In genomic region chr4:39353478-39354177, GRCh38 we compare ENCODE assay signal across 9 cellular contexts. TPM values are rescaled to one million over a fixed set of nuclear protein-coding genes. Genes with fewer than 3 reads are reported as not detected.
DNase-seq lines count a peak whose midpoint lies in the region; ATAC-seq and TF ChIP-seq lines count a peak whose summit lies in the region.
"Had no signal": no experiment of that assay in that cellular context is flagged by ENCODE, and none has a peak within 500 bp of the region (broad histone marks: within the 10 kb centered on the region; RNA-seq: fewer than 3 reads in every experiment).

No MANE protein-coding gene starts in this region.

- 100% methylated on average over 1 of the region's 5 CpGs; no CpG with 5 or more reads in 1 of the 2 experiments for WGBS in IMR-90 (ENCODE audit: extremely low coverage in 2 of 2, insufficient read length in 1 of 2), 2 experiments
- 3% methylated on average over 5 of the region's 5 CpGs for WGBS in gastroesophageal sphincter (ENCODE audit: low coverage in 1 of 2), 2 donors

- TF ChIP-seq CTCF in IMR-90 (conservative IDR thresholded peaks at IDR 0.05; ENCODE audit: low read depth, low read length) (no peak), gastroesophageal sphincter (IDR thresholded peaks at IDR 0.05) (no peak)

- POLR2A ChIA-PET in IMR-90 (lab: Charles Lee; ENCODE audit: unreplicated experiment): interaction anchor here (0.5 kb wide), 1 partner anchor 344 kb away, joined by 3 read pairs; the partner anchor contains the start of gene UBE2K
- POLR2A ChIA-PET in activated CD4-positive, alpha-beta memory T cell treated with anti-CD3 and anti-CD28 coated beads for 36 hours (lab: Charles Lee): interaction anchor here (0.5 to 6.6 kb wide), 11 partner anchors 9 to 1222 kb away, joined by 3 to 68 read pairs (median 4); partner anchors contain the start of genes LIAS, RFC1 and RPL9

- H3K36me3 Mint-ChIP-seq in activated CD4-positive, alpha-beta memory T cell treated with anti-CD3 and anti-CD28 coated beads for 36 hours: peaks cover 26% of the 10 kb centered on the region

- no TSS peak for BruUV-seq in IMR-90 (replicated peaks; lab: Mats Ljungman, UMichigan)

- no peak overlapping the region for H4K91ac ChIP-seq in IMR-90 (ENCODE audit: insufficient read depth, low read depth, low read length)

- intact Hi-C loops in IMR-90 (cut with micrococcal nuclease): no loop called here
- intact Hi-C loops in activated CD4-positive, alpha-beta memory T cell treated with anti-CD3 and anti-CD28 coated beads for 36 hours (cut with micrococcal nuclease): loop anchor here (1.0 to 10.0 kb wide), 18 partner anchors 11 to 1221 kb away; partner anchors contain the start of genes LIAS, RPL9, TLR1 and TMEM156

- H2AK9ac ChIP-seq in IMR-90 (replicated peaks; ENCODE audit: low read depth, low read length, poor library complexity): no peak overlapping the region

- H3K4ac ChIP-seq in IMR-90 (ENCODE audit: low read depth, low read length): peak overlapping the region; percentile 0; the same call in 1 of the 2 replicates

- in situ Hi-C loops in IMR-90 (cut with MboI; ENCODE audit: low sequenced_read_pairs): no loop called here

- H3K4me1 Mint-ChIP-seq in activated CD4-positive, alpha-beta memory T cell treated with anti-CD3 and anti-CD28 coated beads for 36 hours (ENCODE audit: low read depth): peaks cover 75% of the 10 kb centered on the region

- DNase-seq in GM03348 (ENCODE audit: low spot score) (peak; percentile 68), IMR-90 (peak; percentile 39), retina (peak; percentile 11), NCI-H774 (lab: John Stamatoyannopoulos, UW) (no peak)
- DNase-seq in activated CD4-positive, alpha-beta memory T cell treated with anti-CD3 and anti-CD28 coated beads for 36 hours: no peak
- DNase-seq in activated effector memory CD4-positive, alpha-beta T cell treated with anti-CD3 and anti-CD28 coated beads, Interleukin-2, amount 50 U/mL, for 16 hours: no peak

- H3K4me3 ChIP-seq in IMR-90 (ENCODE audit: insufficient read depth, low read depth, low read length) (peak overlapping the region; percentile 17; the same call in 1 of the 2 replicates), gastroesophageal sphincter (peak overlapping the region; percentile 41 to 43)

- TF ChIP-seq POLR2A in IMR-90 (IDR thresholded peaks at IDR 0.05; ENCODE audit: low read depth, low read length) (no peak), gastroesophageal sphincter (IDR thresholded peaks at IDR 0.05) (no peak)

- no peak overlapping the region for H2BK120ac ChIP-seq in IMR-90 (ENCODE audit: low read depth, low read length)

- H3K27me3 ChIP-seq in IMR-90 (ENCODE audit: control insufficient read depth, insufficient read depth, low read length): no peaks in the 10 kb centered on the region
- no peaks in the 10 kb centered on the region for H3K27me3 ChIP-seq in gastroesophageal sphincter

- ATAC-seq in GM21447 (IDR thresholded peaks at IDR 0.05; ENCODE audit: unreplicated experiment) (peak; percentile 64), IMR-90 (ENCODE audit: low read depth) (peak; percentile 75), gastroesophageal sphincter (peak; percentile 83)

- H2BK20ac ChIP-seq in IMR-90 (ENCODE audit: low read depth, low read length): no peak overlapping the region

- peaks cover 2% of the 10 kb centered on the region for H3K9me3 Mint-ChIP-seq in activated CD4-positive, alpha-beta memory T cell treated with anti-CD3 and anti-CD28 coated beads for 36 hours

- H3K4me1 ChIP-seq in IMR-90 (ENCODE audit: control insufficient read depth, insufficient read depth, low read length) (peaks cover 5% of the 10 kb centered on the region), gastroesophageal sphincter (peaks cover 0 to 55% (median 0%) of the 10 kb centered on the region in 3 donors)

- H2BK5ac ChIP-seq in IMR-90 (ENCODE audit: low read depth, low read length, poor library complexity, severe bottlenecking): peak overlapping the region; percentile 37

- no peak for TF ChIP-seq RAD21 in IMR-90 (IDR thresholded peaks at IDR 0.05; ENCODE audit: low read length)

- H2AK5ac ChIP-seq in IMR-90 (ENCODE audit: low read depth, low read length): no peak overlapping the region

- no peak for TF ChIP-seq EP300 in gastroesophageal sphincter (IDR thresholded peaks at IDR 0.05)

- no peak overlapping the region for H2AFZ ChIP-seq in IMR-90 (replicated peaks; ENCODE audit: low read length, poor library complexity)

- peak overlapping the region; percentile 38; the same call in 1 of the 2 replicates for H3K23ac ChIP-seq in IMR-90 (ENCODE audit: low read depth, low read length)

- H3K36me3 ChIP-seq in IMR-90 (ENCODE audit: control insufficient read depth, insufficient read depth, low read length) (peaks cover 7% of the 10 kb centered on the region), gastroesophageal sphincter (peaks cover 0 to 27% of the 10 kb centered on the region in 2 donors)

- CTCF ChIA-PET in IMR-90 (lab: Yijun Ruan, JAX): no interaction called here
- CTCF ChIA-PET in activated CD4-positive, alpha-beta memory T cell treated with anti-CD3 and anti-CD28 coated beads for 36 hours (lab: Charles Lee): interaction anchor here (0.7 to 1.8 kb wide), 4 partner anchors 12 to 105 kb away, joined by 3 to 9 read pairs (median 3); partner anchors contain the start of genes LIAS, RFC1 and RPL9

- peak overlapping the region; percentile 12; the same call in 1 of the 2 replicates for H3K14ac ChIP-seq in IMR-90 (replicated peaks; ENCODE audit: low read depth, low read length)

- peaks cover 2% of the 10 kb centered on the region for H3K9me1 ChIP-seq in IMR-90 (ENCODE audit: insufficient read depth, low read length)

- H4K8ac ChIP-seq in IMR-90 (ENCODE audit: low read depth in 2 of 2, low read length in 2 of 2): peak overlapping the region in 1 of 2 experiments; percentile 20; a peak in 2 of 4 replicates

- peak overlapping the region; percentile 94; the same call in 1 of the 2 replicates for H3K4me2 ChIP-seq in IMR-90 (ENCODE audit: low read depth, low read length)

- H3K9ac ChIP-seq in IMR-90 (ENCODE audit: low read depth, low read length): peak overlapping the region; percentile 29; the same call in 1 of the 2 replicates

- H3K4me3 Mint-ChIP-seq in activated CD4-positive, alpha-beta memory T cell treated with anti-CD3 and anti-CD28 coated beads for 36 hours: peak overlapping the region; percentile 60

- H4K5ac ChIP-seq in IMR-90 (ENCODE audit: low read depth, low read length): peak overlapping the region; percentile 31; the same call in 1 of the 2 replicates

- peak overlapping the region; percentile 35; the same call in 1 of the 2 replicates for H3K56ac ChIP-seq in IMR-90 (ENCODE audit: extremely low read depth, insufficient read depth, low read length)

- peak overlapping the region; percentile 21; the same call in 1 of the 2 replicates for H3K27ac ChIP-seq in IMR-90 (ENCODE audit: insufficient read depth, low read length)
- H3K27ac ChIP-seq in gastroesophageal sphincter: peak overlapping the region; percentile 64 to 81 (median 78)

- no peak overlapping the region; the same call in 1 of the 2 replicates for H3K18ac ChIP-seq in IMR-90 (ENCODE audit: low read depth, low read length)

- peak overlapping the region; percentile 94 for H3K27ac Mint-ChIP-seq in activated CD4-positive, alpha-beta memory T cell treated with anti-CD3 and anti-CD28 coated beads for 36 hours

- peaks cover 17 to 48% of the 10 kb centered on the region in 2 experiments for H3K79me1 ChIP-seq in IMR-90 (ENCODE audit: low read depth in 1 of 2, low read length in 2 of 2)

- peaks cover 6% of the 10 kb centered on the region for H4K20me1 ChIP-seq in IMR-90 (ENCODE audit: insufficient read depth, low read length)

- H3K27me3 Mint-ChIP-seq in activated CD4-positive, alpha-beta memory T cell treated with anti-CD3 and anti-CD28 coated beads for 36 hours: no peaks in the 10 kb centered on the region

- dilution Hi-C loops in IMR-90 (cut with HindIII; ENCODE audit: low sequenced_read_pairs, unreplicated experiment): no loop called here

- H3K9me3 ChIP-seq in IMR-90 (ENCODE audit: control insufficient read depth, insufficient read depth, low read length): 0 out of 2 replicates have a peak, but pooled peaks cover 1% of the 10 kb centered on the region
- no peaks in the 10 kb centered on the region for H3K9me3 ChIP-seq in gastroesophageal sphincter

- no peak overlapping the region for H2BK15ac ChIP-seq in IMR-90 (ENCODE audit: low read depth, low read length)

TF ChIP-seq in IMR-90, 13 proteins besides CTCF, POLR2A, EP300 and RAD21:
- no peak for TF ChIP-seq SMC3 (IDR thresholded peaks at IDR 0.05; ENCODE audit: low read depth, low read length)

RNA-seq across cellular contexts. Expression of gene RFC1, which starts 12.5 kb away (rescaled TPM):
- total RNA-seq in IMR-90 (2012; rRNA removed) (49.3 and 57.8 TPM in 2 replicates), gastroesophageal sphincter (10 to 100 TPM; 37.1 to 51.8 (median 41.0) TPM)
- 15.9 and 18.4 TPM in 2 replicates for polyA plus RNA-seq in IMR-90 (2012; rRNA removed)
- 3.0 and 3.7 TPM in 2 replicates for polyA plus RNA-seq in IMR-90 (2012; cell fraction: cytosol; rRNA removed)
- 1.6 and 18.5 TPM in 2 replicates for polyA plus RNA-seq in IMR-90 (2012; cell fraction: nucleus; rRNA removed; ENCODE audit: low replicate concordance)
- 10 to 100 TPM; 86.7 to 89.4 TPM for total RNA-seq in activated CD4-positive, alpha-beta memory T cell treated with anti-CD3 and anti-CD28 coated beads for 36 hours

RNA-seq across cellular contexts. Expression of gene KLB, which starts 53.1 kb away (rescaled TPM):
- total RNA-seq in IMR-90 (2012; rRNA removed) (not detected in 2 replicates), gastroesophageal sphincter (under 1 TPM in 2 of 4 donors, not detected in 2; 0.05 to 0.13 TPM)
- not detected in 2 replicates for polyA plus RNA-seq in IMR-90 (2012; rRNA removed)
- polyA plus RNA-seq in IMR-90 (2012; cell fraction: cytosol; rRNA removed): not detected in 2 replicates
- not detected in 2 replicates for polyA plus RNA-seq in IMR-90 (2012; cell fraction: nucleus; rRNA removed; ENCODE audit: low replicate concordance)
- total RNA-seq in activated CD4-positive, alpha-beta memory T cell treated with anti-CD3 and anti-CD28 coated beads for 36 hours: not detected
- total RNA-seq: activated CD8-positive, alpha-beta memory T cell treated with anti-CD3 and anti-CD28 coated beads for 36 hours had no signal

Comparison
In these comparisons a context has a peak if more than half of its experiments do, and no peak if none do; other contexts are left out.
1. DNase-seq: peak in GM03348 (single experiment), IMR-90 (single experiment) and retina (single experiment); none in activated CD4-positive, alpha-beta memory T cell treated with anti-CD3 and anti-CD28 coated beads for 36 hours (single experiment), activated effector memory CD4-positive, alpha-beta T cell treated with anti-CD3 and anti-CD28 coated beads, Interleukin-2, amount 50 U/mL, for 16 hours (single experiment) and NCI-H774 (single experiment).
2. Peak in every context shown above with its lines, with median percentiles within 50 percentile points of each other: ATAC-seq.